Comparison of ENCODE assay signal across 19 cellular contexts in the genomic region with DNA sequence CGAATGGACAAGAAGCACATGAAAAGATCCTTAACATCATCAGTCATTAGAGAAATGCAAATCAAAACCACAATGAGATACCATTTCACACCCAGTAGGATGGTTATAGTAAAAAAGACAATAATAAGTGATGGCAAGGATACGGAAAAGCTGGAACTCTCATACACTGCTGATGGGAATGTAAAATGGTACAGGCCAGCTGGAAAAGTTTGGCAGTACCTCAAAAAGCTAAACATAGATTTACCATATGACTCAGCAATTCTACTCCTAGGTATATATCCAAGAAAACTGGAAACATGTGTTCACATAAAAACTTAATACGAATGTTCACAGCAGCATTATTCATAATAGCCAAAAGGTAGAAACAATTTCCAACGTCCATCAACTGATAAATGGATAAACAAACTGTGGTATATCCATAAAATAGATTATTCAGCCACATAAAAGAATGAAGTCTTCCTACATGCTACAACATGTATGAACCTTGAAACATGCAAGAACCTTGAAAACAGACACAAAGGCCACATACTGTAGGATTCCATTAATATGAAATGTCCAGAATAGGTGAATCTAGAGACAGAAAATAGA. TPM values are rescaled to one million over a fixed set of nuclear protein-coding genes. Genes with fewer than 3 reads are reported as not detected.
A peak's percentile ranks its signal among the peaks of the same experiment; 100 is the strongest.
DNase-seq lines count a peak whose midpoint lies in the region; ATAC-seq, FAIRE-seq and TF ChIP-seq lines count a peak whose summit lies in the region.
"Had no signal": no experiment of that assay in that cellular context is flagged by ENCODE, and none has a peak within 500 bp of the region (broad histone marks: within the 10 kb centered on the region; RNA-seq: fewer than 3 reads in every experiment).

No MANE protein-coding gene starts in this region.

- peak overlapping the region; percentile 41 for H3K27ac Mint-ChIP-seq in activated naive CD4-positive, alpha-beta T cell treated with anti-CD3 and anti-CD28 coated beads for 36 hours
- H3K27ac Mint-ChIP-seq in activated naive CD4-positive, alpha-beta T cell treated with anti-CD3 and anti-CD28 coated beads, Interleukin-2, amount 50 U/mL, for 72 hours: no peak overlapping the region

- H3K27me3 Mint-ChIP-seq in activated naive CD4-positive, alpha-beta T cell treated with anti-CD3 and anti-CD28 coated beads for 36 hours (ENCODE audit: low read depth): no peaks in the 10 kb centered on the region

- H3K4me3 Mint-ChIP-seq in activated naive CD4-positive, alpha-beta T cell treated with anti-CD3 and anti-CD28 coated beads for 36 hours: no peak overlapping the region

- H3K27me3 ChIP-seq in pancreas (peaks cover 0 to 3% (median 0%) of the 10 kb centered on the region in 4 donors), testis (no peaks in the 10 kb centered on the region)
- H3K27me3 ChIP-seq: SJCRH30, upper lobe of right lung had no signal

- H3K4me1 ChIP-seq in pancreas: no peaks in the 10 kb centered on the region
- no peaks in the 10 kb centered on the region for H3K4me1 ChIP-seq in testis
- H3K4me1 ChIP-seq: SJCRH30, upper lobe of right lung had no signal

- H3K27ac ChIP-seq in pancreas: no peak overlapping the region
- no peak overlapping the region for H3K27ac ChIP-seq in testis
- H3K27ac ChIP-seq: SJCRH30, upper lobe of right lung had no signal

- H3K36me3 ChIP-seq in pancreas (no peaks in the 10 kb centered on the region), testis (ENCODE audit: low read depth, missing control alignments) (no peaks in the 10 kb centered on the region)
- H3K36me3 ChIP-seq: upper lobe of right lung had no signal

- peaks cover 41% of the 10 kb centered on the region for H3K4me1 Mint-ChIP-seq in activated naive CD4-positive, alpha-beta T cell treated with anti-CD3 and anti-CD28 coated beads for 36 hours (ENCODE audit: low read depth)

- H3K9me3 ChIP-seq in pancreas: no peaks in the 10 kb centered on the region
- H3K9me3 ChIP-seq in testis: no peaks in the 10 kb centered on the region
- H3K9me3 ChIP-seq: SJCRH30, upper lobe of right lung had no signal

- WGBS in pancreas, 2 donors: 51 to 52% methylated on average over 4 of the region's 4 CpGs
- 84 to 88% methylated on average over 4 of the region's 4 CpGs for WGBS in testis, 2 donors

- no peak for TF ChIP-seq POLR2A in testis (IDR thresholded peaks at IDR 0.05)

- ATAC-seq in activated naive CD4-positive, alpha-beta T cell treated with anti-CD3 and anti-CD28 coated beads, Interleukin-2, amount 50 U/mL, for 72 hours: no peak
- ATAC-seq in pancreas: peak; percentile 46 to 62 (median 56)
- ATAC-seq: stimulated activated naive CD8-positive, alpha-beta T cell treated with anti-CD3 and anti-CD28 coated beads, Interleukin-15, Interleukin-2, amounts not matched to agents 100 U/mL and 50 U/mL, for 24 hours; upper lobe of right lung had no signal

- CTCF ChIA-PET in activated naive CD4-positive, alpha-beta T cell treated with anti-CD3 and anti-CD28 coated beads for 36 hours (lab: Charles Lee): no interaction called here

- intact Hi-C loops in activated naive CD4-positive, alpha-beta T cell treated with anti-CD3 and anti-CD28 coated beads for 36 hours (cut with micrococcal nuclease): loop anchor here (5.0 kb wide), 1 partner anchor 267 kb away; no protein-coding TSS in a partner anchor
- intact Hi-C loops in pancreas (cut with DNase I): loop anchor here in 1 of 3 donors (5.0 kb wide), 1 partner anchor 187 kb away; no protein-coding TSS in a partner anchor
- intact Hi-C loops in testis (cut with DNase I; ENCODE audit: low total_unique reads): no loop called here

- DNase-seq in activated naive CD4-positive, alpha-beta T cell treated with anti-CD3 and anti-CD28 coated beads for 36 hours: no peak
- no peak for DNase-seq in activated naive CD4-positive, alpha-beta T cell treated with anti-CD3 and anti-CD28 coated beads, Interleukin-2, amount 50 U/mL, for 72 hours (ENCODE audit: low spot score in 2 of 2)
- DNase-seq in LHCN-M2 (ENCODE audit: low read depth): peak; percentile 22
- peak; percentile 30 to 46 for DNase-seq in cardiac fibroblast (ENCODE audit: low read depth in 2 of 2)
- DNase-seq in pancreas: no peak
- no peak for DNase-seq in AG20443 (ENCODE audit: low spot score)
- DNase-seq in testis: no peak
- no peak for DNase-seq in SKM-1 (lab: John Stamatoyannopoulos, UW; ENCODE audit: unreplicated experiment)
- DNase-seq: activated naive CD4-positive, alpha-beta T cell treated with anti-CD3 and anti-CD28 coated beads, Interleukin-2, amount 50 U/mL, for 16 hours; effector CD4-positive, alpha-beta T cell; hippocampal formation; KG1; NCI-H1105; NCI-H2107; NCI-H526; SJCRH30; stimulated activated naive CD8-positive, alpha-beta T cell treated with anti-CD3 and anti-CD28 coated beads, Interleukin-15, Interleukin-2, amounts not matched to agents 100 U/mL and 50 U/mL, for 24 hours; T1000; upper lobe of right lung had no signal

- H3K9me3 Mint-ChIP-seq in activated naive CD4-positive, alpha-beta T cell treated with anti-CD3 and anti-CD28 coated beads for 36 hours: no peaks in the 10 kb centered on the region
- no peaks in the 10 kb centered on the region for H3K9me3 Mint-ChIP-seq in activated naive CD4-positive, alpha-beta T cell treated with anti-CD3 and anti-CD28 coated beads, Interleukin-2, amount 50 U/mL, for 72 hours

- TF ChIP-seq CTCF in cardiac fibroblast (IDR thresholded peaks at IDR 0.05; ENCODE audit: low read depth, low read length): no peak
- no peak for TF ChIP-seq CTCF in pancreas (IDR thresholded peaks at IDR 0.05)
- TF ChIP-seq CTCF in testis (IDR thresholded peaks at IDR 0.05): no peak

- no peak overlapping the region for H3K4me3 ChIP-seq in cardiac fibroblast (replicated peaks in 1 of 2; ENCODE audit: low read depth in 2 of 2, low read length in 2 of 2)
- H3K4me3 ChIP-seq in pancreas: no peak overlapping the region
- H3K4me3 ChIP-seq in testis: no peak overlapping the region
- H3K4me3 ChIP-seq: SJCRH30, upper lobe of right lung had no signal

- peaks cover 2% of the 10 kb centered on the region for H3K36me3 Mint-ChIP-seq in activated naive CD4-positive, alpha-beta T cell treated with anti-CD3 and anti-CD28 coated beads for 36 hours (ENCODE audit: low read depth)
- peaks cover 0 to 4% of the 10 kb centered on the region in 2 donors for H3K36me3 Mint-ChIP-seq in activated naive CD4-positive, alpha-beta T cell treated with anti-CD3 and anti-CD28 coated beads, Interleukin-2, amount 50 U/mL, for 72 hours

- no peak for FAIRE-seq in pancreas (lab: Jason Lieb, UNC)

RNA-seq across cellular contexts. Expression of a gene that starts 11.9 kb away (rescaled TPM):
- 10 to 100 TPM; 27.7 to 27.9 TPM for total RNA-seq in activated naive CD4-positive, alpha-beta T cell treated with anti-CD3 and anti-CD28 coated beads for 36 hours
- total RNA-seq in activated naive CD4-positive, alpha-beta T cell treated with anti-CD3 and anti-CD28 coated beads, Interleukin-2, amount 50 U/mL, for 72 hours: 10 to 100 TPM; 41.5 to 54.3 TPM
- total RNA-seq in LHCN-M2 (2014; rRNA removed) (21.3 and 27.2 TPM in 2 replicates), pancreas (10 to 100 TPM; 15.0 to 29.8 (median 18.9) TPM), testis (10 to 100 TPM; 12.5 to 12.6 TPM)
- polyA plus RNA-seq in LHCN-M2 (2012): 10.6 TPM
- polyA plus RNA-seq in pancreas (10 to 100 TPM in 1 of 2 donors, 1 to 10 TPM in 1; 4.8 to 15.0 TPM), testis (ENCODE audit: insufficient read depth, low read depth, low replicate concordance) (8.5 TPM)

Comparison
In these comparisons a context has a peak if more than half of its experiments do, and no peak if none do; other contexts are left out.
1. DNase-seq: peak in LHCN-M2 (single experiment) and cardiac fibroblast (2 of 2); none in activated naive CD4-positive, alpha-beta T cell treated with anti-CD3 and anti-CD28 coated beads for 36 hours (single experiment), activated naive CD4-positive, alpha-beta T cell treated with anti-CD3 and anti-CD28 coated beads, Interleukin-2, amount 50 U/mL, for 72 hours (0 of 2), pancreas (0 of 6), AG20443 (single experiment), testis (single experiment) and SKM-1 (single experiment).
2. ATAC-seq: peak in pancreas (4 of 4); none in activated naive CD4-positive, alpha-beta T cell treated with anti-CD3 and anti-CD28 coated beads, Interleukin-2, amount 50 U/mL, for 72 hours (0 of 2).